8 cellular contexts compared by ENCODE assay signal in genomic region chr7:50303082-50303893, GRCh38. TPM values are rescaled to one million over a fixed set of nuclear protein-coding genes. Genes with fewer than 3 reads are reported as not detected.
DNase-seq lines count a peak whose midpoint lies in the region; ATAC-seq and TF ChIP-seq lines count a peak whose summit lies in the region.

No MANE protein-coding gene starts in this region.

- no peak overlapping the region for H2AFZ ChIP-seq in osteoblast (ENCODE audit: low read length)

- DNase-seq in stimulated activated CD4-positive, alpha-beta T cell treated with anti-CD3 and anti-CD28 coated beads, Interleukin-4, amount 100 ng/mL, for 1 hour, result peak; percentile 49
- DNase-seq in stimulated activated CD4-positive, alpha-beta T cell treated with anti-CD3 and anti-CD28 coated beads, Interleukin-12 subunit alpha, Interleukin-12 subunit beta, amount 100 ng/mL, for 4 hours, result no peak
- peak in 1 of 2 donors; percentile 60 for DNase-seq in activated T-cell treated with anti-CD3 and anti-CD28 coated beads, Interleukin-2, amount 50 U/mL, for 72 hours
- peak; percentile 44 for DNase-seq in left kidney (ENCODE audit: low read depth, low spot score)
- DNase-seq in ovary, result no peak
- DNase-seq in cerebellar nuclear complex (lab: John Stamatoyannopoulos, UW), result no peak
- DNase-seq in osteoblast (ENCODE audit: insufficient read length, low spot score, missing footprints), result no peak

- H3K4me1 Mint-ChIP-seq in activated T-cell treated with anti-CD3 and anti-CD28 coated beads, Interleukin-2, amount 50 U/mL, for 72 hours (ENCODE audit: low read depth), result peaks cover 65% of the 10 kb centered on the region

- H3K27me3 Mint-ChIP-seq in activated T-cell treated with anti-CD3 and anti-CD28 coated beads, Interleukin-2, amount 50 U/mL, for 72 hours (ENCODE audit: low read depth), result no peaks in the 10 kb centered on the region

- TF ChIP-seq CTCF in ovary (IDR thresholded peaks at IDR 0.05) (no peak), osteoblast (IDR thresholded peaks at IDR 0.05; ENCODE audit: extremely low read depth, low read depth, low read length) (no peak)

- no peaks in the 10 kb centered on the region for H3K79me2 ChIP-seq in osteoblast (ENCODE audit: insufficient read depth, low read length)

- H3K36me3 Mint-ChIP-seq in activated T-cell treated with anti-CD3 and anti-CD28 coated beads, Interleukin-2, amount 50 U/mL, for 72 hours (ENCODE audit: insufficient read depth in 2 of 2), result peaks cover 28 to 34% of the 10 kb centered on the region in 2 donors

- H3K4me3 ChIP-seq in ovary (no peak overlapping the region), osteoblast (ENCODE audit: insufficient read depth, low read length) (no peak overlapping the region)

- intact Hi-C loops in ovary (cut with DNase I), result no loop called here

- H3K36me3 ChIP-seq in ovary (no peaks in the 10 kb centered on the region), osteoblast (ENCODE audit: insufficient read depth, low read length) (no peaks in the 10 kb centered on the region)

- peak; percentile 6 to 14 for ATAC-seq in activated T-cell treated with anti-CD3 and anti-CD28 coated beads, Interleukin-2, amount 50 U/mL, for 72 hours (replicated peaks in 1 of 2)
- no peak for ATAC-seq in GM18519 (IDR thresholded peaks at IDR 0.05; ENCODE audit: low FRiP score, unreplicated experiment)

- TF ChIP-seq EP300 in ovary (IDR thresholded peaks at IDR 0.05), result no peak

- peak overlapping the region; percentile 40 for H3K27ac Mint-ChIP-seq in activated T-cell treated with anti-CD3 and anti-CD28 coated beads, Interleukin-2, amount 50 U/mL, for 72 hours

- H3K4me3 Mint-ChIP-seq in activated T-cell treated with anti-CD3 and anti-CD28 coated beads, Interleukin-2, amount 50 U/mL, for 72 hours, result peak overlapping the region; percentile 87 to 88

- H3K4me1 ChIP-seq in ovary (ENCODE audit: insufficient read depth) (peaks cover 6% of the 10 kb centered on the region), osteoblast (ENCODE audit: insufficient read depth, low read length) (no peaks in the 10 kb centered on the region)

- WGBS in ovary, 3 donors, result 20 to 28% (median 26%) methylated on average over 46 to 59 of the region's 59 CpGs

- no peaks in the 10 kb centered on the region for H4K20me1 ChIP-seq in osteoblast (ENCODE audit: insufficient read depth, low read length)

- no peak for TF ChIP-seq POLR2A in ovary (IDR thresholded peaks at IDR 0.05)

- H3K9me3 ChIP-seq in ovary (no peaks in the 10 kb centered on the region), osteoblast (ENCODE audit: low read depth, low read length) (no peaks in the 10 kb centered on the region)

- H3K27me3 ChIP-seq in ovary, result no peaks in the 10 kb centered on the region
- peaks cover 33% of the 10 kb centered on the region for H3K27me3 ChIP-seq in osteoblast (ENCODE audit: insufficient read depth, low read length)

- H3K9me3 Mint-ChIP-seq in activated T-cell treated with anti-CD3 and anti-CD28 coated beads, Interleukin-2, amount 50 U/mL, for 72 hours, result no peaks in the 10 kb centered on the region

- H3K27ac ChIP-seq in ovary (no peak overlapping the region), osteoblast (ENCODE audit: low read depth, low read length) (no peak overlapping the region)

- no peak overlapping the region for H3K4me2 ChIP-seq in osteoblast (ENCODE audit: insufficient read depth, low read length)

RNA-seq across cellular contexts. Expression of gene IKZF1, which starts 1.2 kb away (rescaled TPM):
- total RNA-seq in activated T-cell treated with anti-CD3 and anti-CD28 coated beads, Interleukin-2, amount 50 U/mL, for 72 hours, result 100 to 1,000 TPM; 427 to 504 TPM
- total RNA-seq in ovary, result 1 to 10 TPM; 1.8 to 7.5 (median 3.3) TPM
- 1 to 10 TPM in 1 of 2 donors, under 1 TPM in 1; 0.59 to 6.5 TPM for polyA plus RNA-seq in ovary
- under 0.01 TPM in 1 of 2 replicates, not detected in the other for total RNA-seq in osteoblast

Comparison
In these comparisons a context has a peak if more than half of its experiments do, and no peak if none do; other contexts are left out.
1. DNase-seq: peak in stimulated activated CD4-positive, alpha-beta T cell treated with anti-CD3 and anti-CD28 coated beads, Interleukin-4, amount 100 ng/mL, for 1 hour (single experiment) and left kidney (single experiment); none in stimulated activated CD4-positive, alpha-beta T cell treated with anti-CD3 and anti-CD28 coated beads, Interleukin-12 subunit alpha, Interleukin-12 subunit beta, amount 100 ng/mL, for 4 hours (single experiment), ovary (0 of 5), cerebellar nuclear complex (0 of 2) and osteoblast (single experiment).
2. RNA of gene IKZF1, which starts 1.2 kb away (total RNA-seq): 427 to 504 TPM in activated T-cell treated with anti-CD3 and anti-CD28 coated beads, Interleukin-2, amount 50 U/mL, for 72 hours; 1.8 to 7.5 TPM in ovary and under 0.01 TPM in osteoblast; every median in the first group is over 10 times any median in the second.